In genomic region chr1:174839211-174839610, GRCh38 we compare ENCODE assay signal across 19 cellular contexts.
DNase-seq lines count a peak whose midpoint lies in the region; ATAC-seq, FAIRE-seq and TF ChIP-seq lines count a peak whose summit lies in the region.
"Had no signal": no experiment of that assay in that cellular context is flagged by ENCODE, and none has a peak within 500 bp of the region (broad histone marks: within the 10 kb centered on the region; RNA-seq: fewer than 3 reads in every experiment).

No MANE protein-coding gene starts in this region.

- H3K9ac ChIP-seq in BLaER1 (no peak overlapping the region), astrocyte (ENCODE audit: low read length) (no peak overlapping the region)

- intact Hi-C loops in adrenal gland (cut with DNase I) = no loop called here

- H3K9me3 ChIP-seq in BLaER1 = no peaks in the 10 kb centered on the region
- no peaks in the 10 kb centered on the region for H3K9me3 ChIP-seq in astrocyte (ENCODE audit: insufficient read depth, low read depth, low read length)
- H3K9me3 ChIP-seq in adrenal gland (replicated peaks in 1 of 3) = no peaks in the 10 kb centered on the region

- 88 to 96% (median 92%) methylated on average over 1 of the region's 1 CpG for WGBS in adrenal gland, 4 donors

- DNase-seq in Daoy (ENCODE audit: low read depth) (peak; percentile 16), astrocyte (ENCODE audit: low read depth) (peak; percentile 46), myocyte (ENCODE audit: low read depth) (peak; percentile 58), T-helper 1 cell (no peak), adrenal gland (no peak), hippocampal formation (lab: John Stamatoyannopoulos, UW) (no peak)
- DNase-seq: Calu3; CD4-positive, alpha-beta T cell; H7; NCI-H1417; NCI-H187 treated with DMSO at 0.1 percent for 48 hours; NCI-H526; RPMI8226; SIG-M5; SW 1271 had no signal

- H3K27me3 Mint-ChIP-seq in astrocyte (ENCODE audit: low read depth, unreplicated experiment) = no peaks in the 10 kb centered on the region
- H3K27me3 Mint-ChIP-seq: CD4-positive, alpha-beta T cell had no signal

- peaks cover 16% of the 10 kb centered on the region for H3K4me1 Mint-ChIP-seq in astrocyte (ENCODE audit: low read depth, unreplicated experiment)

- no peaks in the 10 kb centered on the region for H3K79me2 ChIP-seq in astrocyte (ENCODE audit: insufficient read depth, low read length)

- H3K4me3 ChIP-seq in BLaER1 (no peak overlapping the region), astrocyte (ENCODE audit: insufficient read depth, low read depth, low read length) (no peak overlapping the region), adrenal gland (no peak overlapping the region)

- FAIRE-seq in astrocyte (lab: Jason Lieb, UNC) = no peak
- FAIRE-seq: HTR-8/SVneo had no signal

- H3K27me3 ChIP-seq in BLaER1 (no peaks in the 10 kb centered on the region), astrocyte (ENCODE audit: insufficient read depth, low read length) (no peaks in the 10 kb centered on the region), adrenal gland (no peaks in the 10 kb centered on the region)

- peak overlapping the region; percentile 68 for H3K27ac Mint-ChIP-seq in astrocyte (ENCODE audit: unreplicated experiment)
- H3K27ac Mint-ChIP-seq: CD4-positive, alpha-beta T cell had no signal

- H3K36me3 ChIP-seq in BLaER1 = no peaks in the 10 kb centered on the region
- no peaks in the 10 kb centered on the region for H3K36me3 ChIP-seq in astrocyte (ENCODE audit: insufficient read depth, low read length)
- no peaks in the 10 kb centered on the region for H3K36me3 ChIP-seq in adrenal gland (replicated peaks in 1 of 2)

- H3K36me3 Mint-ChIP-seq in astrocyte (ENCODE audit: low read depth, unreplicated experiment) = no peaks in the 10 kb centered on the region

- no peak for TF ChIP-seq CTCF in astrocyte (IDR thresholded peaks at IDR 0.05; ENCODE audit: insufficient read depth, low read depth, low read length)
- no peak for TF ChIP-seq CTCF in adrenal gland (IDR thresholded peaks at IDR 0.05)

- H4K20me1 ChIP-seq in BLaER1 (no peaks in the 10 kb centered on the region), astrocyte (ENCODE audit: insufficient read depth, low read length) (no peaks in the 10 kb centered on the region)

- no peak for ATAC-seq in GM21367 (IDR thresholded peaks at IDR 0.05; ENCODE audit: unreplicated experiment)

- peaks cover 2% of the 10 kb centered on the region for H3K9me3 Mint-ChIP-seq in astrocyte (ENCODE audit: unreplicated experiment)
- H3K9me3 Mint-ChIP-seq: CD4-positive, alpha-beta T cell had no signal

- H2AFZ ChIP-seq in astrocyte (ENCODE audit: low read depth, low read length) = no peak overlapping the region

- H3K4me2 ChIP-seq in BLaER1 (peak overlapping the region; percentile 11; the same call in 1 of the 2 replicates), astrocyte (ENCODE audit: low read length) (no peak overlapping the region)

- no peak overlapping the region for H3K27ac ChIP-seq in BLaER1
- no peak overlapping the region for H3K27ac ChIP-seq in astrocyte (ENCODE audit: low read depth, low read length)
- H3K27ac ChIP-seq in adrenal gland = no peak overlapping the region
- H3K27ac ChIP-seq: HL-60 had no signal

- peaks cover 40% of the 10 kb centered on the region for H3K4me1 ChIP-seq in BLaER1
- no peaks in the 10 kb centered on the region for H3K4me1 ChIP-seq in astrocyte (ENCODE audit: insufficient read depth, low read length)
- no peaks in the 10 kb centered on the region for H3K4me1 ChIP-seq in adrenal gland (replicated peaks in 1 of 2)

- no peak overlapping the region for H3K4me3 Mint-ChIP-seq in astrocyte (ENCODE audit: unreplicated experiment)
- H3K4me3 Mint-ChIP-seq: CD4-positive, alpha-beta T cell had no signal

- no peak for TF ChIP-seq POLR2A in adrenal gland (IDR thresholded peaks at IDR 0.05)

Comparison
In these comparisons a context has a peak if more than half of its experiments do, and no peak if none do; other contexts are left out.
1. DNase-seq: peak in Daoy (single experiment), astrocyte (single experiment) and myocyte (single experiment); none in T-helper 1 cell (0 of 5), adrenal gland (0 of 7) and hippocampal formation (0 of 2).